10 cellular contexts compared by ENCODE assay signal in the genomic region with DNA sequence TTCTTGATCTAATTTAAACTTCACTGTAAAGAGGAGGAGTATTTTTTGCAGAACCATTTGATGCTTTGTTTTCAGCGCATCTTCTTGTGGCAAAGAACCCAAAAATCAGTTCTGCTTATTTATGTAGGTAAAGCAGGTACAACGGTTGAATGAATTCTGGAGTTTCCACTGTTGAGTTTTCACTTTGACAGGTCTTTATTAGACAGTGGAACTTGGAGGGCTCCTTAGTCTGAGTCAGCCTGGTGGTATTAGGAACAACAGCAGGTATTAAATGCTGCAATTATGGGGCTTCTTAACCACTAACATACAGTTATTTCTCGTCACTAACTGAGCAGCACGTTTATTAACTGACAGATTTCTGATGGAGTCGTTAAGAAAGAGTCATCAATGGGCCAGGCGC. TPM values are rescaled to one million over a fixed set of nuclear protein-coding genes. Genes with fewer than 3 reads are reported as not detected.
DNase-seq lines count a peak whose midpoint lies in the region; ATAC-seq and TF ChIP-seq lines count a peak whose summit lies in the region.
"Had no signal": no experiment of that assay in that cellular context is flagged by ENCODE, and none has a peak within 500 bp of the region (broad histone marks: within the 10 kb centered on the region; RNA-seq: fewer than 3 reads in every experiment).

No MANE protein-coding gene starts in this region.

- H3K27ac ChIP-seq in suprapubic skin, result no peak overlapping the region

- peak overlapping the region; percentile 97 for H3K4me3 Mint-ChIP-seq in T-helper 1 cell treated with Interleukin-12 subunit alpha and Interleukin-12 subunit beta and Interleukin-4 antibody, amounts not matched to agents 30 μg/mL and 1 μg/mL, for 36 hours
- peak overlapping the region; percentile 98 for H3K4me3 Mint-ChIP-seq in WTC11

- peaks cover 6% of the 10 kb centered on the region for H3K4me1 ChIP-seq in iPS-15b (ENCODE audit: control insufficient read depth, insufficient read depth, low read length)
- H3K4me1 ChIP-seq in suprapubic skin, result peaks cover 39% of the 10 kb centered on the region

- H3K9me3 ChIP-seq in iPS-15b (ENCODE audit: control insufficient read depth, insufficient read depth, low read length) (no peaks in the 10 kb centered on the region), suprapubic skin (no peaks in the 10 kb centered on the region)
- H3K9me3 ChIP-seq: neutrophil had no signal

- peak overlapping the region; percentile 90 for H3K27ac Mint-ChIP-seq in T-helper 1 cell treated with Interleukin-12 subunit alpha and Interleukin-12 subunit beta and Interleukin-4 antibody, amounts not matched to agents 30 μg/mL and 1 μg/mL, for 36 hours
- peak overlapping the region; percentile 97 for H3K27ac Mint-ChIP-seq in WTC11

- POLR2A ChIA-PET in WTC11 (lab: Charles Lee), result interaction anchor here (0.6 kb wide), 2 partner anchors 464 to 683 kb away, joined by 3 to 4 read pairs; no protein-coding TSS in a partner anchor

- H3K4me3 ChIP-seq in iPS-15b (ENCODE audit: low read depth, low read length) (peak overlapping the region; percentile 99), suprapubic skin (peak overlapping the region; percentile 91)

- WGBS in suprapubic skin, result 54% methylated on average over 6 of the region's 6 CpGs

- DNase-seq in T-helper 1 cell, result no peak
- no peak for DNase-seq in WTC11 (ENCODE audit: low spot score)
- no peak for DNase-seq in suprapubic skin (ENCODE audit: low spot score in 2 of 2)
- no peak for DNase-seq in stimulated activated CD4-positive, alpha-beta T cell treated with anti-CD3 and anti-CD28 coated beads, Interleukin-1b, Interleukin-23, amount 100 ng/mL, for 48 hours
- no peak for DNase-seq in NOMO-1 treated with DMSO at 0.1 percent for 48 hours (lab: John Stamatoyannopoulos, UW; ENCODE audit: unreplicated experiment)
- DNase-seq: NCI-H2171 treated with DMSO at 0.1 percent for 48 hours had no signal

- TF ChIP-seq POLR2A in suprapubic skin (IDR thresholded peaks at IDR 0.05), result no peak

- ATAC-seq in WTC11 (no peak), GM21390 (IDR thresholded peaks at IDR 0.05; ENCODE audit: unreplicated experiment) (no peak)

- peak overlapping the region; percentile 95 for H3K9ac ChIP-seq in iPS-15b (ENCODE audit: low read depth, low read length)

- H3K36me3 Mint-ChIP-seq in T-helper 1 cell treated with Interleukin-12 subunit alpha and Interleukin-12 subunit beta and Interleukin-4 antibody, amounts not matched to agents 30 μg/mL and 1 μg/mL, for 36 hours (ENCODE audit: low read depth), result peaks cover 10% of the 10 kb centered on the region
- H3K36me3 Mint-ChIP-seq in WTC11, result peaks cover 16% of the 10 kb centered on the region

- CTCF ChIA-PET in WTC11 (lab: Charles Lee), result interaction anchor here (0.6 to 3.6 kb wide), 15 partner anchors 15 to 356 kb away, joined by 3 to 149 read pairs (median 24); a partner anchor contains a TSS

- H3K27me3 ChIP-seq in iPS-15b (ENCODE audit: control insufficient read depth, insufficient read depth, low read length) (no peaks in the 10 kb centered on the region), suprapubic skin (no peaks in the 10 kb centered on the region)
- H3K27me3 ChIP-seq: neutrophil had no signal

- TF ChIP-seq EP300 in suprapubic skin (IDR thresholded peaks at IDR 0.05), result no peak

- no peaks in the 10 kb centered on the region for H3K9me3 Mint-ChIP-seq in T-helper 1 cell treated with Interleukin-12 subunit alpha and Interleukin-12 subunit beta and Interleukin-4 antibody, amounts not matched to agents 30 μg/mL and 1 μg/mL, for 36 hours
- no peaks in the 10 kb centered on the region for H3K9me3 Mint-ChIP-seq in WTC11

- H3K4me1 Mint-ChIP-seq in T-helper 1 cell treated with Interleukin-12 subunit alpha and Interleukin-12 subunit beta and Interleukin-4 antibody, amounts not matched to agents 30 μg/mL and 1 μg/mL, for 36 hours (ENCODE audit: low read depth), result peaks cover 19% of the 10 kb centered on the region
- H3K4me1 Mint-ChIP-seq in WTC11, result peaks cover 29% of the 10 kb centered on the region

- TF ChIP-seq CTCF in WTC11 (IDR thresholded peaks at IDR 0.05) (no peak), suprapubic skin (IDR thresholded peaks at IDR 0.05) (no peak)

- H3K36me3 ChIP-seq in iPS-15b (ENCODE audit: control insufficient read depth, insufficient read depth, low read length) (peaks cover 11% of the 10 kb centered on the region), suprapubic skin (peaks cover 19% of the 10 kb centered on the region)

- no peaks in the 10 kb centered on the region for H3K27me3 Mint-ChIP-seq in T-helper 1 cell treated with Interleukin-12 subunit alpha and Interleukin-12 subunit beta and Interleukin-4 antibody, amounts not matched to agents 30 μg/mL and 1 μg/mL, for 36 hours (ENCODE audit: low read depth)
- no peaks in the 10 kb centered on the region for H3K27me3 Mint-ChIP-seq in WTC11 (ENCODE audit: low read depth)

TF ChIP-seq in WTC11, 78 proteins besides CTCF, POLR2A, EP300 and RAD21:
- no peak for TF ChIP-seq FOXP1 (CRISPR knock-in tag; IDR thresholded peaks at IDR 0.05; ENCODE audit: borderline replicate concordance)
- no peak for TF ChIP-seq NFATC4 (CRISPR knock-in tag; IDR thresholded peaks at IDR 0.05)
- TF ChIP-seq CBFB (CRISPR knock-in tag; IDR thresholded peaks at IDR 0.05; ENCODE audit: low read depth), result no peak

RNA-seq across cellular contexts. Expression of a gene that starts 1.2 kb away (rescaled TPM):
- 22.5 to 23.5 TPM (median 22.9 TPM) in 3 replicates for total RNA-seq in WTC11 (2021)
- total RNA-seq in suprapubic skin, result 10 to 100 TPM in 3 of 4 donors, 1 to 10 TPM in 1; 7.9 to 86.1 (median 22.0) TPM
